8 cellular contexts compared by ENCODE assay signal in genomic region chr5:96565843-96566242, GRCh38.
A peak's percentile ranks its signal among the peaks of the same experiment; 100 is the strongest.
DNase-seq lines count a peak whose midpoint lies in the region; ATAC-seq and TF ChIP-seq lines count a peak whose summit lies in the region.

No MANE protein-coding gene starts in this region.

- 70% methylated on average over 4 of the region's 4 CpGs for WGBS in smooth muscle cell (ENCODE audit: low lambda C conversion rate)

- no peaks in the 10 kb centered on the region for H3K9me3 ChIP-seq in smooth muscle cell (replicated peaks; ENCODE audit: low read depth)

- peak; percentile 66 for ATAC-seq in GM21825 (IDR thresholded peaks at IDR 0.05; ENCODE audit: unreplicated experiment)
- no peak for ATAC-seq in HG02623 (IDR thresholded peaks at IDR 0.05; ENCODE audit: unreplicated experiment)

- no peak overlapping the region for H3K27ac ChIP-seq in smooth muscle cell (ENCODE audit: low read depth)

- no peak overlapping the region for H3K4me3 ChIP-seq in smooth muscle cell

- no peak overlapping the region for H3K9ac ChIP-seq in smooth muscle cell (ENCODE audit: low read depth)

- no peak overlapping the region for H2AFZ ChIP-seq in smooth muscle cell (ENCODE audit: low read depth)

- H3K27me3 ChIP-seq in smooth muscle cell (ENCODE audit: low read depth): no peaks in the 10 kb centered on the region

- no peaks in the 10 kb centered on the region for H3K79me2 ChIP-seq in smooth muscle cell (ENCODE audit: low read depth)

- H3F3A ChIP-seq in smooth muscle cell (ENCODE audit: low read depth): no peaks in the 10 kb centered on the region

- no peaks in the 10 kb centered on the region for H3K4me1 ChIP-seq in smooth muscle cell (ENCODE audit: low read depth)

- no peak for TF ChIP-seq CTCF in smooth muscle cell (IDR thresholded peaks at IDR 0.05; ENCODE audit: borderline replicate concordance, insufficient read depth, poor library complexity, severe bottlenecking)

- H4K20me1 ChIP-seq in smooth muscle cell (ENCODE audit: low read depth): no peaks in the 10 kb centered on the region

- no peaks in the 10 kb centered on the region for H3K36me3 ChIP-seq in smooth muscle cell (ENCODE audit: low read depth)

- DNase-seq in EL (peak; percentile 84), NCI-H748 (lab: John Stamatoyannopoulos, UW; ENCODE audit: unreplicated experiment) (peak; percentile 84), foreskin melanocyte (peak; percentile 13), hippocampal formation (lab: John Stamatoyannopoulos, UW) (no peak), smooth muscle cell (lab: John Stamatoyannopoulos, UW; ENCODE audit: unreplicated experiment) (no peak), ecto neural progenitor cell (ENCODE audit: low spot score) (no peak)

- H3K4me2 ChIP-seq in smooth muscle cell: no peak overlapping the region

Comparison
In these comparisons a context has a peak if more than half of its experiments do, and no peak if none do; other contexts are left out.
1. DNase-seq: peak in EL (single experiment), NCI-H748 (single experiment) and foreskin melanocyte (single experiment); none in hippocampal formation (0 of 2), smooth muscle cell (single experiment) and ecto neural progenitor cell (single experiment).